In the genomic region with DNA sequence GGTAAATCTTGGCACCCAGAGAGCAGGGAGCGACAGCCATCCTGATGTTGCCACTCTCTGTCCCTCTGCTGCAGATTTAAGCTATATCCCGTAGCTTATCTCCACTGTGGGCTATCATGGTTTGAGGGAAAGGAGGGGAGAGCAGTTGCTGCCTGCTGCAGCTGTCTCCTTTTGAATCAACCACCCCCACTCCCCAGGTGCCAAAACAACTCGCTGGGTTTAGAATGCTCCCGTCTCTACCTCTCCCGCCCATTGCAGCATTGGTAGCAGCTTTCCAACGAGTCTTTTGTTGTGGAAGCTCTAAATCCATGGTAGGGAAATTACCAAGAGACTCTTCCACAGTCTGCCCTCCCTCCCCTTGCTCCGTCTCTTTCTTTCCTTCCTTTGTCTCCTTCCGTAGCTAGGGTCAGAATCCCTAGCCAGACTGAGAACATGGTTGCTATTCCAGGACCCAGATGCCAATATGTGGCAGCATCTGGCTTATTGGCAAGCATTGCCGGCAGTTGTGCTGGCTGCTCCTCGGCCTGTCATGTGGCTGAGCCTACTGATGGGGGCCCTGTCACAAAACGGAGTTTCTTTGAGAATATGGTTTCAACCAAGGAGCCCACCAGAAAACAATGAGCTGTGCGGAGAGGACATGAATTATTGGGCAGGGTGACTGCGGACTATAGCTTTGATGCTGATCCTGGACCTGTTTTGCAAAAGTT, we compare ENCODE assay signal across 29 cellular contexts.
DNase-seq lines count a peak whose midpoint lies in the region; ATAC-seq, FAIRE-seq and TF ChIP-seq lines count a peak whose summit lies in the region.
"Had no signal": no experiment of that assay in that cellular context is flagged by ENCODE, and none has a peak within 500 bp of the region (broad histone marks: within the 10 kb centered on the region; RNA-seq: fewer than 3 reads in every experiment).

No MANE protein-coding gene starts in this region.

- H3K27ac Mint-ChIP-seq in GM23338 (no peak overlapping the region), Calu3 (ENCODE audit: unreplicated experiment) (no peak overlapping the region)
- H3K27ac Mint-ChIP-seq: activated naive CD4-positive, alpha-beta T cell treated with anti-CD3 and anti-CD28 coated beads, Interleukin-2, amount 50 U/mL, for 24 hours; activated T-helper 2 cell treated with anti-CD3 and anti-CD28 coated beads, Interferon-gamma antibody, Interleukin-2, Interleukin-4, amounts not matched to agents 10 μg/mL and 5 μg/mL and 100 μg/mL, durations not matched to agents 14 hours and 24 hours and 36 hours; B cell; natural killer cell treated with Interleukin-12 subunit alpha and Interleukin-12 subunit beta and Interleukin-15 and Interleukin-18, amount 100 ng/mL, for 72 hours; stimulated activated naive CD8-positive, alpha-beta T cell treated with anti-CD3 and anti-CD28 coated beads, Interleukin-15, Interleukin-2, amounts not matched to agents 100 ng/mL and 50 ng/mL, for 24 hours had no signal

- H3K9me3 Mint-ChIP-seq in GM23338: no peaks in the 10 kb centered on the region
- H3K9me3 Mint-ChIP-seq in Calu3 (ENCODE audit: low read depth, unreplicated experiment): peaks cover 2% of the 10 kb centered on the region
- H3K9me3 Mint-ChIP-seq: activated T-helper 2 cell treated with anti-CD3 and anti-CD28 coated beads, Interferon-gamma antibody, Interleukin-2, Interleukin-4, amounts not matched to agents 10 μg/mL and 5 μg/mL and 100 μg/mL, durations not matched to agents 14 hours and 24 hours and 36 hours; natural killer cell treated with Interleukin-12 subunit alpha and Interleukin-12 subunit beta and Interleukin-15 and Interleukin-18, amount 100 ng/mL, for 72 hours had no signal

- H2AFZ ChIP-seq in GM23338 (no peak overlapping the region), H1 (ENCODE audit: low read length) (no peak overlapping the region)

- peaks cover 5% of the 10 kb centered on the region; the same call in 1 of the 2 replicates for H3K9me2 ChIP-seq in GM23338 (ENCODE audit: insufficient read depth)

- no peaks in the 10 kb centered on the region for H3K79me1 ChIP-seq in H1 (ENCODE audit: low read depth, low read length)

- no peak for TF ChIP-seq RAD21 in H1 (IDR thresholded peaks at IDR 0.05 in 1 of 2, conservative IDR thresholded peaks at IDR 0.05 in 1 of 2; ENCODE audit: low read depth in 2 of 2, low read length in 2 of 2)

- no peak overlapping the region; a peak in 1 of 7 replicates for H3K9ac ChIP-seq in H1 (replicated peaks in 1 of 4; ENCODE audit: extremely low read depth in 1 of 4, low read depth in 3 of 4, low read length in 3 of 4)

- no peak overlapping the region for H3K23ac ChIP-seq in H1 (ENCODE audit: insufficient read length)

- H3K4me1 Mint-ChIP-seq in GM23338 (peaks cover 33% of the 10 kb centered on the region), Calu3 (ENCODE audit: low read depth, unreplicated experiment) (no peaks in the 10 kb centered on the region)
- H3K4me1 Mint-ChIP-seq: activated naive CD4-positive, alpha-beta T cell treated with anti-CD3 and anti-CD28 coated beads, Interleukin-2, amount 50 U/mL, for 24 hours; B cell had no signal

- POLR2A ChIA-PET in H1 (lab: Charles Lee; ENCODE audit: partially characterized antibody): no interaction called here

- no peaks in the 10 kb centered on the region for H3K27me3 ChIP-seq in GM23338 (ENCODE audit: insufficient read depth)
- no peaks in the 10 kb centered on the region for H3K27me3 ChIP-seq in H1 (replicated peaks in 1 of 4; ENCODE audit: control insufficient read depth in 3 of 4, extremely low read depth in 1 of 4, insufficient read depth in 3 of 4, low read length in 3 of 4)
- no peaks in the 10 kb centered on the region for H3K27me3 ChIP-seq in gastroesophageal sphincter
- H3K27me3 ChIP-seq: breast epithelium, heart right ventricle had no signal

- H3K23me2 ChIP-seq in H1 (ENCODE audit: low read depth, low read length): no peaks in the 10 kb centered on the region; the same call in 1 of the 2 replicates

- no peak overlapping the region for H2BK120ac ChIP-seq in H1 (replicated peaks; ENCODE audit: low read depth, low read length)

- no peak overlapping the region for H4K91ac ChIP-seq in H1 (replicated peaks; ENCODE audit: insufficient read length, low read length)

- no peaks in the 10 kb centered on the region for H3F3A ChIP-seq in GM23338 (replicated peaks; ENCODE audit: low read depth)

- H4K20me1 ChIP-seq in GM23338 (replicated peaks; ENCODE audit: insufficient read depth): no peaks in the 10 kb centered on the region
- H4K20me1 ChIP-seq in H1 (replicated peaks in 1 of 2; ENCODE audit: control insufficient read depth in 1 of 2, insufficient read depth in 2 of 2, low read length in 2 of 2): no peaks in the 10 kb centered on the region

- WGBS in H1 (ENCODE audit: extremely low coverage in 1 of 2, insufficient coverage in 1 of 2, insufficient read length in 1 of 2, insufficient replicate concordance in 2 of 2, low coverage in 1 of 2, low lambda C conversion rate in 2 of 2, missing lambda C conversion rate in 1 of 2), 2 experiments: 54% methylated on average over 13 of the region's 13 CpGs; no CpG with 5 or more reads in 1 of the 2 experiments
- WGBS in gastroesophageal sphincter (ENCODE audit: low coverage in 1 of 2), 2 donors: 52 to 60% methylated on average over 2 to 9 of the region's 13 CpGs

- ATAC-seq in GM23338 (peak; percentile 87), GM21786 (IDR thresholded peaks at IDR 0.05; ENCODE audit: unreplicated experiment) (no peak), gastroesophageal sphincter (no peak)
- ATAC-seq: heart right ventricle; K562; natural killer cell treated with Interleukin-12 subunit alpha and Interleukin-12 subunit beta and Interleukin-15 and Interleukin-18, amount 100 ng/mL, for 72 hours; sciatic nerve had no signal

- no peak overlapping the region; the same call in 1 of the 2 replicates for H3K18ac ChIP-seq in H1 (ENCODE audit: extremely low read depth, low read length)

- intact Hi-C loops in posterior cingulate gyrus (cut with DNase I) (no loop called here), Calu3 (cut with micrococcal nuclease; ENCODE audit: unreplicated experiment) (no loop called here)

- FAIRE-seq in H1 (lab: Jason Lieb, UNC): no peak
- FAIRE-seq: G401.6, K562 had no signal

- no peak overlapping the region for H3K56ac ChIP-seq in H1 (replicated peaks; ENCODE audit: insufficient read length, low read depth, low read length)

- DNase-seq in GM23338 (ENCODE audit: low spot score) (peak; percentile 41), H1 (ENCODE audit: low read depth in 1 of 2, low spot score in 2 of 2) (peak in 1 of 2 experiments; percentile 51), iPS-NIHi7 (ENCODE audit: extremely low spot score) (peak; percentile 49), posterior cingulate gyrus (peak in 8 of 10 donors; percentile 11 to 84 (median 32)), Calu3 (no peak)
- no peak for DNase-seq in stimulated activated CD4-positive, alpha-beta T cell treated with anti-CD3 and anti-CD28 coated beads, Interleukin-4, amount 100 ng/mL, for 24 hours
- DNase-seq: activated CD4-positive, alpha-beta T cell treated with anti-CD3 and anti-CD28 coated beads, Interleukin-2, amount 50 U/mL, for 48 hours; DMS53; heart right ventricle; left ventricle myocardium inferior; NCI-H1105 treated with DMSO at 0.1 percent for 48 hours; NCI-H2081; NCI-H345; NCI-H748 treated with DMSO at 0.1 percent for 48 hours; T-helper 1 cell had no signal

- H3K36me3 Mint-ChIP-seq in GM23338 (ENCODE audit: low read depth) (peaks cover 4% of the 10 kb centered on the region; the same call in 2 of the 3 replicates), Calu3 (ENCODE audit: insufficient read depth, unreplicated experiment) (peaks cover 4% of the 10 kb centered on the region)
- H3K36me3 Mint-ChIP-seq: natural killer cell treated with Interleukin-12 subunit alpha and Interleukin-12 subunit beta and Interleukin-15 and Interleukin-18, amount 100 ng/mL, for 72 hours had no signal

- no peak for TF ChIP-seq POLR2A in H1 (IDR thresholded peaks at IDR 0.05; ENCODE audit: control extremely low read depth in 1 of 2, low read depth in 2 of 2, low read length in 2 of 2)
- TF ChIP-seq POLR2A in gastroesophageal sphincter (IDR thresholded peaks at IDR 0.05): no peak

- H4K5ac ChIP-seq in H1 (ENCODE audit: insufficient read length, low read depth, low read length): no peak overlapping the region

- CTCF ChIA-PET in H1 (lab: Charles Lee; ENCODE audit: partially characterized antibody) (interaction anchor here (0.6 to 1.2 kb wide), 2 partner anchors 159 to 696 kb away, joined by 3 to 4 read pairs; no protein-coding TSS in a partner anchor), Calu3 (lab: Charles Lee) (no interaction called here)

- H3K4me3 ChIP-seq in GM23338 (no peak overlapping the region), H1 (ENCODE audit: extremely low read depth in 1 of 4, insufficient read depth in 2 of 4, low read depth in 3 of 4, low read length in 4 of 4) (no peak overlapping the region), gastroesophageal sphincter (no peak overlapping the region)
- H3K4me3 ChIP-seq: breast epithelium, HAP-1, heart right ventricle, K562, left ventricle myocardium inferior had no signal

- H3K27me3 Mint-ChIP-seq in GM23338 (ENCODE audit: insufficient read depth, low read depth, poor library complexity): peaks cover 2% of the 10 kb centered on the region
- H3K27me3 Mint-ChIP-seq in Calu3 (ENCODE audit: unreplicated experiment): no peaks in the 10 kb centered on the region
- H3K27me3 Mint-ChIP-seq: activated naive CD4-positive, alpha-beta T cell treated with anti-CD3 and anti-CD28 coated beads, Interleukin-2, amount 50 U/mL, for 24 hours; B cell; natural killer cell treated with Interleukin-12 subunit alpha and Interleukin-12 subunit beta and Interleukin-15 and Interleukin-18, amount 100 ng/mL, for 72 hours; stimulated activated naive CD8-positive, alpha-beta T cell treated with anti-CD3 and anti-CD28 coated beads, Interleukin-15, Interleukin-2, amounts not matched to agents 100 ng/mL and 50 ng/mL, for 24 hours had no signal

- H3K9me3 ChIP-seq in H1 (ENCODE audit: insufficient read depth in 2 of 2, low read depth in 1 of 2, low read length in 1 of 2) (no peaks in the 10 kb centered on the region), gastroesophageal sphincter (peaks cover 0 to 20% (median 0%) of the 10 kb centered on the region in 3 donors)
- H3K9me3 ChIP-seq: breast epithelium, HAP-1 had no signal

- peak overlapping the region; percentile 27; the same call in 1 of the 2 replicates for H3K4me2 ChIP-seq in GM23338
- H3K4me2 ChIP-seq in H1 (ENCODE audit: insufficient read depth in 1 of 2, low read depth in 2 of 2, low read length in 2 of 2): peak overlapping the region; percentile 30 to 52; a peak in 2 of 4 replicates

- no peak overlapping the region for H2AK5ac ChIP-seq in H1 (ENCODE audit: low read depth, low read length)

- H3K36me3 ChIP-seq in GM23338 (ENCODE audit: insufficient read depth) (no peaks in the 10 kb centered on the region), H1 (ENCODE audit: control insufficient read depth in 2 of 4, insufficient read depth in 4 of 4, low read length in 3 of 4) (no peaks in the 10 kb centered on the region), gastroesophageal sphincter (no peaks in the 10 kb centered on the region)
- H3K36me3 ChIP-seq: breast epithelium, HAP-1, heart right ventricle, left ventricle myocardium inferior had no signal

- H3K79me2 ChIP-seq in GM23338 (replicated peaks; ENCODE audit: insufficient read depth): no peaks in the 10 kb centered on the region
- H3K79me2 ChIP-seq in H1 (ENCODE audit: control insufficient read depth in 1 of 2, insufficient read depth in 2 of 2, low read length in 2 of 2): no peaks in the 10 kb centered on the region

- H2BK12ac ChIP-seq in H1 (ENCODE audit: low read depth, low read length): no peak overlapping the region

- BruUV-seq in Calu3 (replicated peaks; lab: Mats Ljungman, UMichigan): no TSS peak

- H3K4me3 Mint-ChIP-seq in GM23338 (no peak overlapping the region), Calu3 (ENCODE audit: low read depth, unreplicated experiment) (no peak overlapping the region)
- H3K4me3 Mint-ChIP-seq: activated naive CD4-positive, alpha-beta T cell treated with anti-CD3 and anti-CD28 coated beads, Interleukin-2, amount 50 U/mL, for 24 hours; B cell; natural killer cell treated with Interleukin-12 subunit alpha and Interleukin-12 subunit beta and Interleukin-15 and Interleukin-18, amount 100 ng/mL, for 72 hours; stimulated activated naive CD8-positive, alpha-beta T cell treated with anti-CD3 and anti-CD28 coated beads, Interleukin-15, Interleukin-2, amounts not matched to agents 100 ng/mL and 50 ng/mL, for 24 hours had no signal

- H3K4me1 ChIP-seq in GM23338 (ENCODE audit: insufficient read depth) (peaks cover 13% of the 10 kb centered on the region; the same call in 1 of the 2 replicates), H1 (replicated peaks in 1 of 4; ENCODE audit: control insufficient read depth in 3 of 4, insufficient read depth in 4 of 4, low read length in 3 of 4) (peaks cover 5 to 17% (median 11%) of the 10 kb centered on the region in 4 experiments), gastroesophageal sphincter (no peaks in the 10 kb centered on the region)
- H3K4me1 ChIP-seq: breast epithelium, HAP-1, heart right ventricle, left ventricle myocardium inferior had no signal

- H2BK20ac ChIP-seq in H1 (ENCODE audit: low read length): no peak overlapping the region

- H2BK5ac ChIP-seq in H1 (ENCODE audit: low read depth, low read length): no peak overlapping the region

- H3K4ac ChIP-seq in H1 (replicated peaks; ENCODE audit: insufficient read length, low read depth, low read length): no peak overlapping the region

- TF ChIP-seq EP300 in H1 (IDR thresholded peaks at IDR 0.05; ENCODE audit: borderline replicate concordance in 1 of 2, low read depth in 2 of 2, low read length in 2 of 2) (no peak), gastroesophageal sphincter (IDR thresholded peaks at IDR 0.05) (no peak)

- peak overlapping the region; percentile 66; the same call in 1 of the 2 replicates for H2BK15ac ChIP-seq in H1 (ENCODE audit: low read length)

- no peak overlapping the region for H4K8ac ChIP-seq in H1 (ENCODE audit: extremely low read depth, insufficient read depth, low read length)

- H3K14ac ChIP-seq in H1 (ENCODE audit: insufficient read length): no peak overlapping the region

- TF ChIP-seq CTCF in GM23338 (conservative IDR thresholded peaks at IDR 0.05; ENCODE audit: low read depth in 2 of 2) (no peak), H1 (IDR thresholded peaks at IDR 0.05; ENCODE audit: control extremely low read depth in 1 of 3, insufficient read depth in 1 of 3, low read depth in 1 of 3, low read length in 3 of 3) (no peak), Calu3 (IDR thresholded peaks at IDR 0.05; ENCODE audit: unreplicated experiment) (no peak), gastroesophageal sphincter (IDR thresholded peaks at IDR 0.05) (no peak)

- 0 out of 2 replicates have a peak overlapping the region, but pooled peaks have one; percentile 23 for H3K27ac ChIP-seq in GM23338 (ENCODE audit: low read depth)
- no peak overlapping the region for H3K27ac ChIP-seq in H1 (ENCODE audit: low read depth, low read length)
- H3K27ac ChIP-seq in gastroesophageal sphincter: no peak overlapping the region
- H3K27ac ChIP-seq: breast epithelium, epithelial cell of prostate, heart right ventricle, left ventricle myocardium inferior, RWPE1 had no signal

Comparison
In these comparisons a context has a peak if more than half of its experiments do, and no peak if none do; other contexts are left out.
1. DNase-seq: peak in GM23338 (single experiment), iPS-NIHi7 (single experiment) and posterior cingulate gyrus (8 of 10); none in stimulated activated CD4-positive, alpha-beta T cell treated with anti-CD3 and anti-CD28 coated beads, Interleukin-4, amount 100 ng/mL, for 24 hours (single experiment) and Calu3 (single experiment).